Comparison of ENCODE assay signal across 18 cellular contexts in the genomic region with DNA sequence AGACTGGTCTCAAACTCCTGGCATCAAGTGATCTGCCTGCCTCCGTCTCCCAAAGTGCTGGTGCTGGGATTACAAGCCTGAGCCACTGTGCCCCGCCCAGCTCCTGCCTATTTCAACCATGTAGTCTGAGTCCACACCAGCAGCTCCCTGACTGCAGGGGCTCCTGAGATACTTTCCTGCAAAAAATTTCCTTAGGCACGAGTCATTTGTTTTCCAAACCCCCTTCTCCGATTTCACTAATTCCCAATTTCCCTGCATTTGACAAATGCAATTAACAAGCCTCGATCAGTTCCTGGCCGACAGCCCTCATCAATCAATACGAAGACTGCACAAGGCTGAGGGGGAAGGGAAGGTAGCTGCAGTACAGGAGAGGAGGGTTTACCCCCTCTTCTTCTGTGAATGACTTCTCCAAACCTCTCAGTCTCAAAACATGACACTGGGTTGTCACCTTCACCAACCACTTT. TPM values are rescaled to one million over a fixed set of nuclear protein-coding genes. Genes with fewer than 3 reads are reported as not detected.
DNase-seq lines count a peak whose midpoint lies in the region; ATAC-seq and TF ChIP-seq lines count a peak whose summit lies in the region.
"Had no signal": no experiment of that assay in that cellular context is flagged by ENCODE, and none has a peak within 500 bp of the region (broad histone marks: within the 10 kb centered on the region; RNA-seq: fewer than 3 reads in every experiment).

No MANE protein-coding gene starts in this region.

- no peaks in the 10 kb centered on the region for H3K27me3 Mint-ChIP-seq in activated CD4-positive, alpha-beta T cell treated with anti-CD3 and anti-CD28 coated beads, Interleukin-2, amount 10 ng/mL, durations not matched to agents 24 days and 14 days
- H3K27me3 Mint-ChIP-seq in brain: no peaks in the 10 kb centered on the region
- H3K27me3 Mint-ChIP-seq in progenitor cell of endocrine pancreas: no peaks in the 10 kb centered on the region
- no peaks in the 10 kb centered on the region for H3K27me3 Mint-ChIP-seq in CD4-positive, alpha-beta memory T cell

- peaks cover 56% of the 10 kb centered on the region for H3K4me1 Mint-ChIP-seq in activated CD4-positive, alpha-beta T cell treated with anti-CD3 and anti-CD28 coated beads, Interleukin-2, amount 10 ng/mL, durations not matched to agents 24 days and 14 days
- H3K4me1 Mint-ChIP-seq in brain (peaks cover 78% of the 10 kb centered on the region), progenitor cell of endocrine pancreas (ENCODE audit: low read depth) (peaks cover 25% of the 10 kb centered on the region)
- H3K4me1 Mint-ChIP-seq in CD4-positive, alpha-beta memory T cell: peaks cover 33 to 53% (median 41%) of the 10 kb centered on the region in 4 donors

- POLR2A ChIA-PET in CD4-positive, alpha-beta memory T cell (lab: Charles Lee; ENCODE audit: partially characterized antibody): interaction anchor here (1.7 to 6.2 kb wide), 2 partner anchors 8 to 18 kb away, joined by 5 to 42 read pairs; no protein-coding TSS in a partner anchor

- no peak overlapping the region for H3K4me3 Mint-ChIP-seq in activated CD4-positive, alpha-beta T cell treated with anti-CD3 and anti-CD28 coated beads, Interleukin-2, amount 10 ng/mL, durations not matched to agents 24 days and 14 days
- H3K4me3 Mint-ChIP-seq in brain (peak overlapping the region in 2 of 5 experiments; percentile 54 to 59), progenitor cell of endocrine pancreas (ENCODE audit: low read depth) (peak overlapping the region; percentile 55)
- H3K4me3 Mint-ChIP-seq in CD4-positive, alpha-beta memory T cell: peak overlapping the region in 1 of 8 donors; percentile 62
- H3K4me3 Mint-ChIP-seq: CD14-positive monocyte had no signal

- no peaks in the 10 kb centered on the region for H3K9me3 ChIP-seq in CD4-positive, alpha-beta memory T cell (ENCODE audit: control insufficient read depth in 1 of 2, low read length in 2 of 2)
- H3K9me3 ChIP-seq in left lung: no peaks in the 10 kb centered on the region
- H3K9me3 ChIP-seq: colonic mucosa, gastroesophageal sphincter had no signal

- H3K27ac ChIP-seq in CD4-positive, alpha-beta memory T cell (ENCODE audit: low read depth, low read length): no peak overlapping the region
- no peak overlapping the region for H3K27ac ChIP-seq in left lung
- H3K27ac ChIP-seq: colonic mucosa, gastroesophageal sphincter, GM23248 had no signal

- DNase-seq in activated CD4-positive, alpha-beta T cell treated with anti-CD3 and anti-CD28 coated beads, Interleukin-2, amount 10 ng/mL, durations not matched to agents 24 days and 14 days: no peak
- no peak for DNase-seq in activated CD4-positive, alpha-beta T cell treated with anti-CD3 and anti-CD28 coated beads, Interleukin-2, amount 50 U/mL, for 1 hour
- DNase-seq in NCI-H524 treated with DMSO at 0.1 percent for 48 hours (lab: John Stamatoyannopoulos, UW): peak; percentile 91
- no peak for DNase-seq in progenitor cell of endocrine pancreas (ENCODE audit: low spot score, unreplicated experiment)
- no peak for DNase-seq in NCI-H748 (lab: John Stamatoyannopoulos, UW; ENCODE audit: unreplicated experiment)
- DNase-seq in CD4-positive, alpha-beta memory T cell: no peak
- no peak for DNase-seq in left lung
- DNase-seq: colonic mucosa, GM23248, NCI-H187, NCI-H774, nucleus accumbens had no signal

- TF ChIP-seq CTCF in brain (conservative IDR thresholded peaks at IDR 0.05) (no peak), progenitor cell of endocrine pancreas (IDR thresholded peaks at IDR 0.05; ENCODE audit: unreplicated experiment) (no peak), left lung (IDR thresholded peaks at IDR 0.05) (no peak)

- peaks cover 9% of the 10 kb centered on the region for H3K36me3 ChIP-seq in CD4-positive, alpha-beta memory T cell (ENCODE audit: insufficient read depth, low read length)
- H3K36me3 ChIP-seq in left lung: peaks cover 0 to 55% of the 10 kb centered on the region in 2 donors
- H3K36me3 ChIP-seq: colonic mucosa had no signal

- intact Hi-C loops in activated CD4-positive, alpha-beta T cell treated with anti-CD3 and anti-CD28 coated beads, Interleukin-2, amount 10 ng/mL, durations not matched to agents 24 days and 14 days (cut with micrococcal nuclease): no loop called here
- intact Hi-C loops in CD4-positive, alpha-beta memory T cell (cut with micrococcal nuclease): no loop called here
- intact Hi-C loops in left lung (cut with DNase I): no loop called here

- CTCF ChIA-PET in CD4-positive, alpha-beta memory T cell (lab: Charles Lee; ENCODE audit: partially characterized antibody): interaction anchor here (1.0 to 2.0 kb wide), 7 partner anchors 18 to 52 kb away, joined by 3 to 9 read pairs (median 4); partner anchors contain the start of gene CDH24

- H3K9me3 Mint-ChIP-seq in activated CD4-positive, alpha-beta T cell treated with anti-CD3 and anti-CD28 coated beads, Interleukin-2, amount 10 ng/mL, durations not matched to agents 24 days and 14 days: no peaks in the 10 kb centered on the region
- H3K9me3 Mint-ChIP-seq in brain: no peaks in the 10 kb centered on the region
- no peaks in the 10 kb centered on the region for H3K9me3 Mint-ChIP-seq in progenitor cell of endocrine pancreas (ENCODE audit: low read depth)
- peaks cover 0 to 1% (median 0%) of the 10 kb centered on the region in 8 donors for H3K9me3 Mint-ChIP-seq in CD4-positive, alpha-beta memory T cell
- H3K9me3 Mint-ChIP-seq: CD14-positive monocyte had no signal

- ATAC-seq in left lung: no peak
- ATAC-seq: gastroesophageal sphincter had no signal

- peaks cover 52% of the 10 kb centered on the region for H3K36me3 Mint-ChIP-seq in activated CD4-positive, alpha-beta T cell treated with anti-CD3 and anti-CD28 coated beads, Interleukin-2, amount 10 ng/mL, durations not matched to agents 24 days and 14 days (ENCODE audit: low read depth)
- peaks cover 40% of the 10 kb centered on the region for H3K36me3 Mint-ChIP-seq in brain
- H3K36me3 Mint-ChIP-seq in progenitor cell of endocrine pancreas (ENCODE audit: insufficient read depth): peaks cover 23% of the 10 kb centered on the region
- peaks cover 33 to 36% of the 10 kb centered on the region in 2 donors for H3K36me3 Mint-ChIP-seq in CD4-positive, alpha-beta memory T cell

- no peaks in the 10 kb centered on the region for H3K27me3 ChIP-seq in CD4-positive, alpha-beta memory T cell (ENCODE audit: insufficient read depth, low read length)
- no peaks in the 10 kb centered on the region for H3K27me3 ChIP-seq in left lung
- H3K27me3 ChIP-seq: colonic mucosa, gastroesophageal sphincter had no signal

- no peak overlapping the region for H3K4me3 ChIP-seq in CD4-positive, alpha-beta memory T cell (ENCODE audit: low read length in 2 of 2)
- no peak overlapping the region for H3K4me3 ChIP-seq in left lung
- H3K4me3 ChIP-seq: colonic mucosa, gastroesophageal sphincter, GM23248, lung had no signal

- H3K27ac Mint-ChIP-seq in activated CD4-positive, alpha-beta T cell treated with anti-CD3 and anti-CD28 coated beads, Interleukin-2, amount 10 ng/mL, durations not matched to agents 24 days and 14 days: peak overlapping the region; percentile 80
- H3K27ac Mint-ChIP-seq in brain (peak overlapping the region; percentile 56 to 97 (median 93)), progenitor cell of endocrine pancreas (peak overlapping the region; percentile 72)
- peak overlapping the region in 3 of 7 donors; percentile 19 to 68 (median 61) for H3K27ac Mint-ChIP-seq in CD4-positive, alpha-beta memory T cell

- H3K4me1 ChIP-seq in CD4-positive, alpha-beta memory T cell (ENCODE audit: insufficient read depth, low read length): peaks cover 46% of the 10 kb centered on the region
- H3K4me1 ChIP-seq in left lung: peaks cover 0 to 23% of the 10 kb centered on the region in 2 donors
- H3K4me1 ChIP-seq: colonic mucosa had no signal

RNA-seq across cellular contexts. Expression of gene PSMB5, which starts 10.1 kb away (rescaled TPM):
- 150 TPM in 2 replicates for total RNA-seq in activated CD4-positive, alpha-beta T cell treated with anti-CD3 and anti-CD28 coated beads, Interleukin-2, amount 10 ng/mL, durations not matched to agents 24 days and 14 days
- polyA plus RNA-seq in brain (ENCODE audit: insufficient read depth, low read depth, low replicate concordance): 234 TPM
- total RNA-seq in progenitor cell of endocrine pancreas: 156 and 165 TPM in 2 replicates
- total RNA-seq in CD4-positive, alpha-beta memory T cell: 10 to 100 TPM; 31.4 to 33.6 TPM
- polyA plus RNA-seq in CD4-positive, alpha-beta memory T cell: 10 to 100 TPM; 52.9 to 56.6 TPM
- 100 to 1,000 TPM; 114 to 140 TPM for total RNA-seq in left lung

RNA-seq across cellular contexts. Expression of gene C14orf93, which starts 14.7 kb away (rescaled TPM):
- 6.7 and 8.2 TPM in 2 replicates for total RNA-seq in activated CD4-positive, alpha-beta T cell treated with anti-CD3 and anti-CD28 coated beads, Interleukin-2, amount 10 ng/mL, durations not matched to agents 24 days and 14 days
- 37.3 TPM for polyA plus RNA-seq in brain (ENCODE audit: insufficient read depth, low read depth, low replicate concordance)
- 14.4 and 15.4 TPM in 2 replicates for total RNA-seq in progenitor cell of endocrine pancreas
- 10 to 100 TPM; 13.2 to 13.3 TPM for total RNA-seq in CD4-positive, alpha-beta memory T cell
- 1 to 10 TPM; 6.0 to 7.9 TPM for polyA plus RNA-seq in CD4-positive, alpha-beta memory T cell
- total RNA-seq in left lung: 1 to 10 TPM; 8.3 TPM

RNA-seq across cellular contexts. Expression of gene PSMB11, which starts 17.4 kb away (rescaled TPM):
- total RNA-seq in activated CD4-positive, alpha-beta T cell treated with anti-CD3 and anti-CD28 coated beads, Interleukin-2, amount 10 ng/mL, durations not matched to agents 24 days and 14 days: not detected in 2 replicates
- polyA plus RNA-seq in brain (ENCODE audit: insufficient read depth, low read depth, low replicate concordance): not detected
- not detected in 2 replicates for total RNA-seq in progenitor cell of endocrine pancreas
- not detected for total RNA-seq in CD4-positive, alpha-beta memory T cell
- not detected for polyA plus RNA-seq in CD4-positive, alpha-beta memory T cell
- not detected for total RNA-seq in left lung
- total RNA-seq: colonic mucosa; GM23248; LHCN-M2; lung; T-helper 1 cell treated with Interleukin-12 subunit alpha and Interleukin-12 subunit beta and Interleukin-4 antibody, amounts not matched to agents 30 ng/mL and 1 ng/mL, for 36 hours had no signal
- polyA plus RNA-seq: CD14-positive monocyte, GM23248, lung had no signal

RNA-seq across cellular contexts. Expression of gene CDH24, which starts 32.7 kb away (rescaled TPM):
- total RNA-seq in activated CD4-positive, alpha-beta T cell treated with anti-CD3 and anti-CD28 coated beads, Interleukin-2, amount 10 ng/mL, durations not matched to agents 24 days and 14 days: 1.6 and 1.7 TPM in 2 replicates
- 18.8 TPM for polyA plus RNA-seq in brain (ENCODE audit: insufficient read depth, low read depth, low replicate concordance)
- total RNA-seq in progenitor cell of endocrine pancreas (23.7 and 25.1 TPM in 2 replicates), left lung (1 to 10 TPM; 6.1 to 9.2 TPM)
- 1 to 10 TPM; 1.3 to 1.6 TPM for total RNA-seq in CD4-positive, alpha-beta memory T cell
- polyA plus RNA-seq in CD4-positive, alpha-beta memory T cell: under 1 TPM; 0.15 to 0.53 TPM

RNA-seq across cellular contexts. Expression of gene AJUBA, which starts 42.3 kb away (rescaled TPM):
- 2.4 and 2.7 TPM in 2 replicates for total RNA-seq in activated CD4-positive, alpha-beta T cell treated with anti-CD3 and anti-CD28 coated beads, Interleukin-2, amount 10 ng/mL, durations not matched to agents 24 days and 14 days
- polyA plus RNA-seq in brain (ENCODE audit: insufficient read depth, low read depth, low replicate concordance): 0.75 TPM
- 97.1 and 104 TPM in 2 replicates for total RNA-seq in progenitor cell of endocrine pancreas
- total RNA-seq in CD4-positive, alpha-beta memory T cell: 1 to 10 TPM; 2.8 to 3.9 TPM
- polyA plus RNA-seq in CD4-positive, alpha-beta memory T cell: 1 to 10 TPM in 1 of 2 donors, under 1 TPM in 1; 0.30 to 1.3 TPM
- total RNA-seq in left lung: 10 to 100 TPM; 37.9 to 39.5 TPM
- polyA plus RNA-seq: CD14-positive monocyte had no signal
